In the genomic region with DNA sequence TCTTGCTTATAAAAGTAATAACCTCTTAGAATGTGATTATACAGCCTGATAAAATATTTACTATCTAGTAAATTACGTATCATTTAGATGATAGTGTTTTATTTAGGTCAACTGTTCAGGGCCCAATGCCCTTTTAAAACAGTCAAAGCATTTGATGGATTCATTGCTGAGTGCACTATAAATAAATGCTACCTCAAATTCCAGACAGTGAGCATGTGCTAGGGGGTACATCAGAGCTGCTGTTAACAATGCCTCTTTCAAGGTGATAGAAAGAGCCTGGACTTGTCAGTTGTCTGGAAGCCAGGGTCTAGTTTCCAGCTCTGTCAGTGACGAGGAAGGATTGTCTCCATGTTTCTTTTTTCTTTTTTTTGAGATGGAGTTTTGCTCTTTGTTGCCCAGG, we compare ENCODE assay signal across 24 cellular contexts.
"Had no signal": no experiment of that assay in that cellular context is flagged by ENCODE, and none has a peak within 500 bp of the region (broad histone marks: within the 10 kb centered on the region; RNA-seq: fewer than 3 reads in every experiment).

No MANE protein-coding gene starts in this region.

- H3K4me3 ChIP-seq: adrenal gland, body of pancreas, colonic mucosa had no signal

- H3K27me3 ChIP-seq: adrenal gland, body of pancreas, colonic mucosa had no signal

- H3K4me1 ChIP-seq: adrenal gland, body of pancreas, colonic mucosa had no signal

- ATAC-seq: activated CD4-positive, alpha-beta T cell treated with anti-CD3 and anti-CD28 coated beads for 36 hours; activated CD8-positive, alpha-beta memory T cell treated with anti-CD3 and anti-CD28 coated beads, Interleukin-2, amount 10 ng/mL, durations not matched to agents 7 days and 5 days; activated CD8-positive, alpha-beta T cell treated with anti-CD3 and anti-CD28 coated beads, Interleukin-2, amount 10 ng/mL, durations not matched to agents 7 days and 5 days; activated naive CD8-positive, alpha-beta T cell treated with anti-CD3 and anti-CD28 coated beads, Interleukin-2, amount 50 U/mL, for 24 hours; body of pancreas had no signal

- DNase-seq: activated CD4-positive, alpha-beta memory T cell treated with anti-CD3 and anti-CD28 coated beads for 36 hours; activated CD4-positive, alpha-beta T cell treated with anti-CD3 and anti-CD28 coated beads for 36 hours; activated CD4-positive, alpha-beta T cell treated with anti-CD3 and anti-CD28 coated beads, Interleukin-2, amount 10 ng/mL, durations not matched to agents 24 days and 14 days; activated CD4-positive, CD25-positive, alpha-beta regulatory T cell; activated CD4-positive, CD25-positive, alpha-beta regulatory T cell treated with anti-CD3 and anti-CD28 coated beads, Interleukin-2, amount 50 U/mL, for 72 hours; activated CD8-positive, alpha-beta memory T cell treated with anti-CD3 and anti-CD28 coated beads, Interleukin-2, amount 10 ng/mL, durations not matched to agents 7 days and 5 days; activated CD8-positive, alpha-beta memory T cell treated with anti-CD3 and anti-CD28 coated beads, Interleukin-2, amount 50 U/mL, for 4 hours; activated CD8-positive, alpha-beta T cell treated with anti-CD3 and anti-CD28 coated beads, Interleukin-2, amount 10 ng/mL, durations not matched to agents 7 days and 5 days; activated effector memory CD4-positive, alpha-beta T cell treated with anti-CD3 and anti-CD28 coated beads, Interleukin-2, amount 50 U/mL, for 16 hours; activated naive CD4-positive, alpha-beta T cell treated with anti-CD3 and anti-CD28 coated beads for 36 hours; activated naive CD8-positive, alpha-beta T cell treated with anti-CD3 and anti-CD28 coated beads for 36 hours; activated naive CD8-positive, alpha-beta T cell treated with anti-CD3 and anti-CD28 coated beads, Interleukin-2, amount 50 U/mL, for 24 hours; activated T-cell treated with anti-CD3 and anti-CD28 coated beads, Interleukin-2, amount 50 U/mL, for 1 hour; activated T-cell treated with anti-CD3 and anti-CD28 coated beads, Interleukin-2, amount 50 U/mL, for 48 hours; adrenal gland; amygdala; aorta; body of pancreas; central memory CD4-positive, alpha-beta T cell; cerebellar nuclear complex; colonic mucosa; effector CD8-positive, alpha-beta T cell; foreskin fibroblast; T-helper 2 cell had no signal

- H3K36me3 ChIP-seq: adrenal gland, colonic mucosa had no signal

- H3K27ac ChIP-seq: adrenal gland, body of pancreas, colonic mucosa had no signal

- H3K9me3 ChIP-seq: adrenal gland, body of pancreas, colonic mucosa had no signal
